14 cellular contexts compared by ENCODE assay signal in the genomic region with DNA sequence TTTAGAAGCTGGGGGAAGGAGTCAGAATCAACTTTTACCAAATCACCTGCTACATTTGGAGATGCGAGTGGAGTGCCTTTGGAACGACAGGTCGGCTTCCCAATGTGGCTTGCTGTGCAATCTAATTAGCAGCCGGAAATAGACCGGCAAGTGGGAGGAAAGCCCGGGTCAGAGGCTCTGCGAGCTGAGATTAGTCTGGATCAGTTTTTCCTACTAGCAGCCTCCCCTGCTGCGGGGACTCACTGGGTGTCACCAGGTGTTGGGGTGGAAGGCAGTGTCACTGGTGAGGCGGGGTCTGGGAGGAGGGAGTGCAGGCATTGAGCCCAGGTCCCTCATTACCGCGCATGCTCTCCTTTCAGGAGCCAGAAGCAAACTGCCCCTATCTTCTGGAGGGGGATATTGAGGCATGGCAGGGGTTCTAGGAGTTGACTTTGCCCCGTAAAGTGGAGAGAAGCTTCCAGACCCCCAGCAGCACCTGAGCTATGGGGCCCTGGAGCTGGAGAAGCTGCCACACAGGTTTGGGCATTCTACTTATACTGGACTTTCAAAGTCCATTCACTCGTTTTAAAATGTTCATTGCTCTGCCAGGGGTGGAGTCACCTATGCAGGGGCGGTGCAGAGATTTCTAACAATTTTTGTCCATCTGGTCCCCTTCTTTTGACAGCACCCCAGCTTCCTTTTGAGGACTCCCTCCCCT. TPM values are rescaled to one million over a fixed set of nuclear protein-coding genes. Genes with fewer than 3 reads are reported as not detected.
DNase-seq lines count a peak whose midpoint lies in the region; TF ChIP-seq lines count a peak whose summit lies in the region.
"Had no signal": no experiment of that assay in that cellular context is flagged by ENCODE, and none has a peak within 500 bp of the region (broad histone marks: within the 10 kb centered on the region; RNA-seq: fewer than 3 reads in every experiment).

No MANE protein-coding gene starts in this region.

- no peaks in the 10 kb centered on the region for H3K36me3 Mint-ChIP-seq in HFFc6 (ENCODE audit: low read depth)

- H3K27me3 ChIP-seq in mucosa of rectum (ENCODE audit: control insufficient read depth in 2 of 2, insufficient read depth in 2 of 2, low read length in 2 of 2) (no peaks in the 10 kb centered on the region), transverse colon (no peaks in the 10 kb centered on the region)

- H3K9me3 ChIP-seq in mucosa of rectum (ENCODE audit: control insufficient read depth in 2 of 2, low read length in 2 of 2): no peaks in the 10 kb centered on the region
- no peaks in the 10 kb centered on the region for H3K9me3 ChIP-seq in transverse colon

- H3K27ac Mint-ChIP-seq in HFFc6: no peak overlapping the region

- peak; percentile 60 for TF ChIP-seq POLR2A in transverse colon (IDR thresholded peaks at IDR 0.05)

- peak; percentile 24 for DNase-seq in NCI-H2171 treated with DMSO at 0.1 percent for 48 hours (lab: John Stamatoyannopoulos, UW)
- no peak for DNase-seq in NCI-H2171 (lab: John Stamatoyannopoulos, UW)
- DNase-seq in dermis blood vessel endothelial cell: peak; percentile 78
- peak; percentile 57 for DNase-seq in transverse colon
- no peak for DNase-seq in HFFc6
- no peak for DNase-seq in AG08396 (ENCODE audit: low spot score)
- no peak for DNase-seq in NCI-H510A treated with DMSO at 0.1 percent for 48 hours (lab: John Stamatoyannopoulos, UW)
- DNase-seq: activated CD4-positive, alpha-beta T cell treated with anti-CD3 and anti-CD28 coated beads, Interleukin-2, amount 50 U/mL, for 4 hours; activated effector memory CD4-positive, alpha-beta T cell treated with Interleukin-2 at 50 U/mL for 16 hours; erythroblast; midbrain; NCI-H345; T1000 had no signal

- no peaks in the 10 kb centered on the region for H3K4me1 Mint-ChIP-seq in HFFc6 (ENCODE audit: low read depth)

- H3K9me3 Mint-ChIP-seq in HFFc6: peaks cover 8% of the 10 kb centered on the region; the same call in 1 of the 2 replicates

- H3K4me1 ChIP-seq in mucosa of rectum (ENCODE audit: control insufficient read depth in 2 of 2, insufficient read depth in 2 of 2, low read length in 2 of 2) (peaks cover 29 to 45% of the 10 kb centered on the region in 2 donors), transverse colon (peaks cover 4 to 55% (median 28%) of the 10 kb centered on the region in 4 donors)

- peaks cover 20% of the 10 kb centered on the region for H3K27me3 Mint-ChIP-seq in HFFc6 (ENCODE audit: insufficient read depth)

- TF ChIP-seq CTCF in transverse colon (IDR thresholded peaks at IDR 0.05) (no peak), HFFc6 (IDR thresholded peaks at IDR 0.05) (no peak)

- H3K36me3 ChIP-seq in mucosa of rectum (ENCODE audit: control insufficient read depth in 2 of 2, insufficient read depth in 2 of 2, low read length in 2 of 2) (no peaks in the 10 kb centered on the region), transverse colon (no peaks in the 10 kb centered on the region)

- no peak for TF ChIP-seq EP300 in transverse colon (IDR thresholded peaks at IDR 0.05; ENCODE audit: low read depth)

- peak overlapping the region; percentile 90 to 91 for H3K27ac ChIP-seq in mucosa of rectum (ENCODE audit: low read depth in 2 of 2, low read length in 2 of 2)
- H3K27ac ChIP-seq in transverse colon: peak overlapping the region; percentile 73 to 85 (median 80)

- H3K4me3 Mint-ChIP-seq in HFFc6: no peak overlapping the region

- WGBS in transverse colon (ENCODE audit: low coverage in 1 of 2), 2 donors: 33 to 50% methylated on average over 2 to 14 of the region's 14 CpGs

- peak overlapping the region; percentile 57 to 69 for H3K9ac ChIP-seq in mucosa of rectum (ENCODE audit: low read depth in 1 of 2, low read length in 2 of 2)

- intact Hi-C loops in transverse colon (cut with DNase I; ENCODE audit: low total_unique reads): no loop called here

- in situ Hi-C loops in transverse colon (cut with MboI; ENCODE audit: low pct_ligation_motif_present in 1 of 4, low pct_unique_long_range_greater_than_20kb in 1 of 4, low sequenced_read_pairs in 3 of 4): no loop called here

- H3K4me3 ChIP-seq in mucosa of rectum (ENCODE audit: low read length in 2 of 2) (peak overlapping the region; percentile 38 to 58), transverse colon (peak overlapping the region in 1 of 4 donors; percentile 10)

RNA-seq across cellular contexts. Expression of a gene that starts 11.1 kb away (rescaled TPM):
- total RNA-seq in dermis blood vessel endothelial cell (92.1 and 131 TPM in 2 replicates), transverse colon (100 to 1,000 TPM; 103 to 257 (median 191) TPM)
- 1 to 10 TPM in 1 of 6 experiments, under 1 TPM in 5; 0.23 to 1.3 (median 0.33) TPM for total RNA-seq in HFFc6 (2021; fragmentation: NEBNext Ultra II Directional; extraction: Animal tissue kit (Norgen Biotek cat#: 25700))

Comparison
In these comparisons a context has a peak if more than half of its experiments do, and no peak if none do; other contexts are left out.
1. DNase-seq: peak in NCI-H2171 treated with DMSO at 0.1 percent for 48 hours (single experiment), dermis blood vessel endothelial cell (single experiment) and transverse colon (single experiment); none in NCI-H2171 (single experiment), HFFc6 (single experiment), AG08396 (single experiment) and NCI-H510A treated with DMSO at 0.1 percent for 48 hours (single experiment).
2. RNA of a gene that starts 11.1 kb away (total RNA-seq): 103 to 257 TPM in transverse colon and 92.1 to 131 TPM in dermis blood vessel endothelial cell; 0.23 to 1.3 TPM in HFFc6; every median in the first group is over 10 times any median in the second.